In genomic region chr4:146327859-146328258, GRCh38 we compare ENCODE assay signal across 1 cellular context.
TF ChIP-seq lines count a peak whose summit lies in the region.

No MANE protein-coding gene starts in this region.

TF ChIP-seq in endothelial cell of umbilical vein, 7 proteins besides CTCF, POLR2A, EP300 and RAD21 (continued from another document):
- TF ChIP-seq MAX (IDR thresholded peaks at IDR 0.05; ENCODE audit: insufficient read depth, insufficient read length) = no peak
- TF ChIP-seq MYC (IDR thresholded peaks at IDR 0.05; ENCODE audit: low read depth, low read length) = no peak
- no peak for TF ChIP-seq GATA2 (IDR thresholded peaks at IDR 0.05; ENCODE audit: insufficient read depth, insufficient read length, low read depth, low read length)
TF ChIP-seq in endothelial cell of umbilical vein: peak in this region for 0.
